Comparison of ENCODE assay signal across 10 cellular contexts in the genomic region with DNA sequence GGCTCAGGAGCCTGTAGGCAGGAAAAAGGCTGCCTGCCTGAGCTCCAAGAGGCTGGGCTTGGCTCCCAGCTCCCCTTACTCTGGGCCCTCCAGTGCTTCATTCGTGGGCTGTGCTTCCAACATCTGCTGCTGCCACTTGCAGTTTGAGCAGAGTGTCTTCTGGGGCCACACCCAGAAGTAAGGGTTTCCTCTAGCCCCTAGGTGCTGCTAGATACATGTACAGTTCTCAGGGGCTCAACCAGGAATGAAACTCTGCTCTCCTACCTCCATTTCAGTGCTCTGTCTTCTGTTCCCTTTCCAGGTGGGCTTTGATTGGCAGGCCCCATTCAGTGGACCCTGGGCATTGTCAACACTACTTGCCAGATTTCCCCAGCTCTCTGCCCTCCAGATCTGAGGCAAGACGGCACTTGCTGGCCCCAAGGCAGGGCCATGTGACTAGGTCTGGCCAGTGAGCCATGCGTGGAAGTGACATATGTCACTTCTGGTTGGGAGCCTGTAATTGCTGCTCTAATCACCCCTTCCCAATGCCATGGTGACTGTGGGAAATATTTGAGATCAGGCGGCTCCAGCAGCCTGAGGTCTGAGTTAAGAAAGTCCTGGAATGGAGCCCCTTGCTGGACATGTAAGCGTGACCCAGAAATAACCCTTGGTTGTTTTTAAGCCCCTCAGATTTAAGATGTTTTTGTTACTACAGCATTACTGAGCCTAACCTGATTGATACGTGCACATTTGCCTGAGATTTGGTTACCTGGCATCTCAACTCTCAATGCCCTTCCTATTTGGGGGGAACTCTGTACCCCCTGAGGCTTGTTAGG.
DNase-seq lines count a peak whose midpoint lies in the region; ATAC-seq and TF ChIP-seq lines count a peak whose summit lies in the region.
"Had no signal": no experiment of that assay in that cellular context is flagged by ENCODE, and none has a peak within 500 bp of the region (broad histone marks: within the 10 kb centered on the region; RNA-seq: fewer than 3 reads in every experiment).

No MANE protein-coding gene starts in this region.

- DNase-seq in AG20443 (ENCODE audit: low spot score) (peak; percentile 27), NCI-H2171 (lab: John Stamatoyannopoulos, UW) (peak; percentile 8), fibroblast of pulmonary artery (ENCODE audit: low read depth) (no peak), NCI-H146 treated with DMSO at 0.1 percent for 48 hours (lab: John Stamatoyannopoulos, UW; ENCODE audit: unreplicated experiment) (no peak), NCI-H2196 (lab: John Stamatoyannopoulos, UW; ENCODE audit: unreplicated experiment) (no peak), cerebellar cortex (ENCODE audit: low spot score) (no peak)
- DNase-seq: Calu3; stimulated activated naive CD4-positive, alpha-beta T cell treated with Interleukin-2 at 50 U/mL for 16 hours had no signal

- H3K4me3 ChIP-seq in fibroblast of pulmonary artery (replicated peaks; ENCODE audit: low read depth, low read length), result no peak overlapping the region

- ATAC-seq in GM19438 (IDR thresholded peaks at IDR 0.05; ENCODE audit: low read depth, unreplicated experiment) (peak; percentile 68), HG02852 (IDR thresholded peaks at IDR 0.05; ENCODE audit: unreplicated experiment) (no peak)

- peak; percentile 7 for TF ChIP-seq CTCF in fibroblast of pulmonary artery (IDR thresholded peaks at IDR 0.05; ENCODE audit: low read length, missing control alignments)

Comparison
In these comparisons a context has a peak if more than half of its experiments do, and no peak if none do; other contexts are left out.
1. DNase-seq: peak in AG20443 (single experiment) and NCI-H2171 (single experiment); none in fibroblast of pulmonary artery (single experiment), NCI-H146 treated with DMSO at 0.1 percent for 48 hours (single experiment), NCI-H2196 (single experiment) and cerebellar cortex (single experiment).